Comparison of ENCODE assay signal across 8 cellular contexts in genomic region chr2:199739413-199740110, GRCh38.
DNase-seq lines count a peak whose midpoint lies in the region; ATAC-seq and TF ChIP-seq lines count a peak whose summit lies in the region.

No MANE protein-coding gene starts in this region.

- CTCF ChIA-PET in OCI-LY7 (lab: Charles Lee; ENCODE audit: unreplicated experiment): interaction anchor here (0.8 kb wide), 1 partner anchor 16 kb away, joined by 3 read pairs; no protein-coding TSS in a partner anchor

- no peaks in the 10 kb centered on the region for H3K36me3 ChIP-seq in OCI-LY7 (ENCODE audit: insufficient read depth, low read length)
- no peaks in the 10 kb centered on the region for H3K36me3 ChIP-seq in neutrophil
- H3K36me3 ChIP-seq in subcutaneous abdominal adipose tissue (ENCODE audit: control insufficient read depth in 5 of 5, insufficient read depth in 5 of 5, low read length in 5 of 5): no peaks in the 10 kb centered on the region

- POLR2A ChIA-PET in OCI-LY7 (lab: Charles Lee): interaction anchor here (0.6 to 1.4 kb wide), 2 partner anchors 11 to 503 kb away, joined by 3 to 4 read pairs; no protein-coding TSS in a partner anchor

- H3K79me2 ChIP-seq in OCI-LY7 (ENCODE audit: insufficient read depth, low read depth, low read length): no peaks in the 10 kb centered on the region

- H3K27ac Mint-ChIP-seq in activated T-cell treated with anti-CD3 and anti-CD28 coated beads, Interleukin-2, amount 50 U/mL, for 72 hours: no peak overlapping the region

- H3K27ac ChIP-seq in OCI-LY7 (ENCODE audit: low read depth, low read length, poor library complexity, severe bottlenecking): no peak overlapping the region
- H3K27ac ChIP-seq in neutrophil: peak overlapping the region; percentile 26
- H3K27ac ChIP-seq in subcutaneous abdominal adipose tissue (ENCODE audit: low read depth, low read length): peak overlapping the region; percentile 52

- no peaks in the 10 kb centered on the region for H3K9me3 Mint-ChIP-seq in activated T-cell treated with anti-CD3 and anti-CD28 coated beads, Interleukin-2, amount 50 U/mL, for 72 hours

- H3K4me1 ChIP-seq in OCI-LY7 (ENCODE audit: insufficient read depth, low read length, poor library complexity, severe bottlenecking) (no peaks in the 10 kb centered on the region), neutrophil (ENCODE audit: control insufficient read depth in 1 of 2, insufficient read depth in 1 of 2, low read depth in 1 of 2, low read length in 1 of 2) (peaks cover 15 to 18% of the 10 kb centered on the region in 2 experiments), subcutaneous abdominal adipose tissue (ENCODE audit: control insufficient read depth in 5 of 5, insufficient read depth in 5 of 5, low read length in 5 of 5) (peaks cover 0 to 23% (median 20%) of the 10 kb centered on the region in 5 donors)

- H3K9me3 ChIP-seq in OCI-LY7 (ENCODE audit: low read length) (no peaks in the 10 kb centered on the region), neutrophil (no peaks in the 10 kb centered on the region), subcutaneous abdominal adipose tissue (ENCODE audit: control insufficient read depth in 5 of 5, low read length in 5 of 5) (no peaks in the 10 kb centered on the region)

- peak overlapping the region; percentile 39; the same call in 1 of the 2 replicates for H2AFZ ChIP-seq in OCI-LY7 (ENCODE audit: low read length)

- TF ChIP-seq CTCF in OCI-LY7 (conservative IDR thresholded peaks at IDR 0.05; ENCODE audit: low read length): peak; percentile 99
- TF ChIP-seq CTCF in neutrophil (IDR thresholded peaks at IDR 0.05): peak; percentile 90

- no peaks in the 10 kb centered on the region for H3K4me1 Mint-ChIP-seq in activated T-cell treated with anti-CD3 and anti-CD28 coated beads, Interleukin-2, amount 50 U/mL, for 72 hours (ENCODE audit: low read depth)

- no peaks in the 10 kb centered on the region for H3K9me2 ChIP-seq in OCI-LY7 (ENCODE audit: insufficient read depth, low read length)

- DNase-seq in DMS79 treated with DMSO at 0.1 percent for 48 hours (lab: John Stamatoyannopoulos, UW) (peak; percentile 20), DMS79 (lab: John Stamatoyannopoulos, UW) (no peak), OCI-LY7 (ENCODE audit: low spot score) (peak; percentile 62), fibroblast of the conjunctiva (ENCODE audit: low read depth) (peak; percentile 39)
- peak; percentile 51 to 71 for DNase-seq in activated T-cell treated with anti-CD3 and anti-CD28 coated beads, Interleukin-2, amount 50 U/mL, for 72 hours

- peaks cover 22% of the 10 kb centered on the region for H3K27me3 Mint-ChIP-seq in activated T-cell treated with anti-CD3 and anti-CD28 coated beads, Interleukin-2, amount 50 U/mL, for 72 hours (ENCODE audit: low read depth)

- H3K27me3 ChIP-seq in neutrophil (no peaks in the 10 kb centered on the region), subcutaneous abdominal adipose tissue (ENCODE audit: control insufficient read depth in 5 of 5, insufficient read depth in 4 of 5, low read length in 5 of 5) (no peaks in the 10 kb centered on the region)

- BruUV-seq in OCI-LY7 (replicated peaks; lab: Mats Ljungman, UMichigan): no TSS peak

- H3K4me3 ChIP-seq in OCI-LY7 (ENCODE audit: low read depth, low read length, poor library complexity, severe bottlenecking): no peak overlapping the region
- peak overlapping the region in 1 of 2 experiments; percentile 20 for H3K4me3 ChIP-seq in neutrophil (ENCODE audit: low read depth in 1 of 2, low read length in 1 of 2)
- peak overlapping the region in 3 of 5 donors; percentile 2 to 49 (median 14) for H3K4me3 ChIP-seq in subcutaneous abdominal adipose tissue (ENCODE audit: low read depth in 1 of 5, low read length in 5 of 5)

- intact Hi-C loops in OCI-LY7 (cut with micrococcal nuclease; ENCODE audit: unreplicated experiment): loop anchor here (2.0 to 10.0 kb wide), 3 partner anchors 145 to 1431 kb away; no protein-coding TSS in a partner anchor

- no peak overlapping the region for H3K4me3 Mint-ChIP-seq in activated T-cell treated with anti-CD3 and anti-CD28 coated beads, Interleukin-2, amount 50 U/mL, for 72 hours

- no peaks in the 10 kb centered on the region for H3K36me3 Mint-ChIP-seq in activated T-cell treated with anti-CD3 and anti-CD28 coated beads, Interleukin-2, amount 50 U/mL, for 72 hours (ENCODE audit: insufficient read depth in 2 of 2)

- H3K9ac ChIP-seq in subcutaneous abdominal adipose tissue (ENCODE audit: low read length in 5 of 5): peak overlapping the region in 2 of 5 donors; percentile 16 to 44

- no peak overlapping the region for H3K4me2 ChIP-seq in OCI-LY7 (ENCODE audit: low read length)

- H4K20me1 ChIP-seq in OCI-LY7 (ENCODE audit: insufficient read depth, low read length): no peaks in the 10 kb centered on the region

- peak; percentile 70 for ATAC-seq in HG03066 (IDR thresholded peaks at IDR 0.05; ENCODE audit: low read depth, unreplicated experiment)
- ATAC-seq in activated T-cell treated with anti-CD3 and anti-CD28 coated beads, Interleukin-2, amount 50 U/mL, for 72 hours (replicated peaks in 1 of 2): peak; percentile 25 to 49
